ENCODE assay signal across 20 cellular contexts in genomic region chr1:213394837-213395236, GRCh38.
"Had no signal": no experiment of that assay in that cellular context is flagged by ENCODE, and none has a peak within 500 bp of the region (broad histone marks: within the 10 kb centered on the region; RNA-seq: fewer than 3 reads in every experiment).

No MANE protein-coding gene starts in this region.

- H3K4me1 ChIP-seq: SJSA1 had no signal

- H3K27ac ChIP-seq: HL-60, SJSA1, SK-N-MC had no signal

- H3K9me3 ChIP-seq: SJSA1 had no signal

- H3K36me3 ChIP-seq: SJSA1 had no signal

- DNase-seq: KBM-7, MV-4-11, NCI-H1048, NCI-H1105, NCI-H1417, NCI-H1436 treated with DMSO at 0.1 percent for 48 hours, NCI-H1694, NCI-H187 treated with DMSO at 0.1 percent for 48 hours, NCI-H2029 treated with DMSO at 0.1 percent for 48 hours, NCI-H2107, NCI-H226, NCI-H446, NCI-H510A, NCI-H774, Right ventricle myocardium superior, RPMI8226, SIG-M5 had no signal

- H3K4me3 ChIP-seq: SJSA1, SK-N-MC had no signal
